In the genomic region with DNA sequence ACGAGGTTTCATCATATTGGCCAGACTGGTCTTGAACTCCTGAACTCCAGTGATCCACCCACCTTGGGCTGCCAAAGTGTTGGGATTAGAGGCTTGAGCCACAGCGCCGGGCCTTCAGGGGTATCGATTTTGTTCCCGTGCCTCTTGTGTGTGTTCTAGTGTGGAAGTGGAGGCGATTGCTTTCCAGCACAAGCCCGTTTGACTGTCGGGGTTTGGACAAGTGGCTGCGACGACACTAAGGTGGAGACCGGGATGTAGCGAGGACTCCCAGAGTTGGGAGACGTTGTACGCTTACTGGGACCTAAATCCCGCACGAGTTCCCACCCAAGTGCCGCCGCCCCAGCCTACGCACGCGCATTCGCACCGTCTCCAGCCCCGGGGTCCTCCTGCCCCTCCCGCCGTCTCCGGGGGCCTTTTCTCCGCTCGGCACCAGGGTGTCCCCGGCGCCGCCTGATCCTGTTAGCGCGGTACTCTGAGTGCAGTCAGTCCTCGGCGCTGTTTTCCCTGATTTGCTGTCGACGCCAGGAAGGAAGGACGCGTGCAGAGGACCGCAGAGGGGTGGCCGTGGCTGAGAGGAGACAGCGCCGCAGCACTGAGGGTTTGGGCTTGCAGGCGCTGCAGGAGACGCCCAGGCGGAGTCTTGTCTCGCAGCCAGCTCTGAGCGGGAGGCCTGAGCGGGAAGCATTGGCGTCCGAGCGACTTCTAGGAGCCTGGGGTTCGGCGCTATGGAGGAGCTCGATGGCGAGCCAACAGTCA, we compare ENCODE assay signal across 8 cellular contexts. TPM values are rescaled to one million over a fixed set of nuclear protein-coding genes. Genes with fewer than 3 reads are reported as not detected.
DNase-seq lines count a peak whose midpoint lies in the region; ATAC-seq and TF ChIP-seq lines count a peak whose summit lies in the region.

Gene NUP85, plus strand, starts transcription at position 643 of the 756 bp plus-strand sequence. Its CDS starts 83 bp downstream, at position 726.

- H3K4me3 Mint-ChIP-seq in Caco-2 (ENCODE audit: unreplicated experiment) = peak within 1 kb of the TSS; percentile 87
- H3K4me3 Mint-ChIP-seq in activated T-cell treated with anti-CD3 and anti-CD28 coated beads, Interleukin-2, amount 50 U/mL, for 24 hours = peak within 1 kb of the TSS; percentile 97

- peak within 1 kb of the TSS; percentile 100 for H3K27ac Mint-ChIP-seq in Caco-2 (ENCODE audit: unreplicated experiment)
- peak within 1 kb of the TSS; percentile 100 for H3K27ac Mint-ChIP-seq in activated T-cell treated with anti-CD3 and anti-CD28 coated beads, Interleukin-2, amount 50 U/mL, for 24 hours

- DNase-seq in Caco-2 = peak; percentile 98
- peak; percentile 89 for DNase-seq in KG1 (lab: John Stamatoyannopoulos, UW)
- DNase-seq in activated T-cell treated with anti-CD3 and anti-CD28 coated beads, Interleukin-2, amount 50 U/mL, for 24 hours = peak; percentile 96
- peak; percentile 96 for DNase-seq in stimulated activated CD8-positive, alpha-beta memory T cell treated with anti-CD3 and anti-CD28 coated beads, Interleukin-4, amount 100 ng/mL, for 48 hours

- H3K36me3 ChIP-seq in Caco-2 (ENCODE audit: control insufficient read depth, insufficient read depth, low read length) (peaks cover 2% of the 10 kb centered on the region), esophagus (ENCODE audit: control insufficient read depth in 2 of 2, insufficient read depth in 2 of 2, low read length in 1 of 2) (peaks cover 0 to 2% of the 10 kb centered on the region in 2 donors), mucosa of stomach (ENCODE audit: control insufficient read depth, insufficient read depth, low read length) (no peaks in the 10 kb centered on the region)

- H3K9me3 Mint-ChIP-seq in Caco-2 (ENCODE audit: unreplicated experiment) = no peaks in the 10 kb centered on the region
- H3K9me3 Mint-ChIP-seq in activated T-cell treated with anti-CD3 and anti-CD28 coated beads, Interleukin-2, amount 50 U/mL, for 24 hours = no peaks in the 10 kb centered on the region

- CTCF ChIA-PET in Caco-2 (lab: Charles Lee) = interaction anchor here (0.6 to 1.8 kb wide), 3 partner anchors 16 to 91 kb away, joined by 3 to 9 read pairs (median 7); no protein-coding TSS in a partner anchor

- H3K36me3 Mint-ChIP-seq in Caco-2 (ENCODE audit: insufficient read depth, unreplicated experiment) = peaks cover 40% of the 10 kb centered on the region
- peaks cover 44% of the 10 kb centered on the region for H3K36me3 Mint-ChIP-seq in activated T-cell treated with anti-CD3 and anti-CD28 coated beads, Interleukin-2, amount 50 U/mL, for 24 hours (ENCODE audit: low read depth)

- TF ChIP-seq CTCF in Caco-2 (IDR thresholded peaks at IDR 0.05; ENCODE audit: insufficient read depth in 1 of 2, low read depth in 1 of 2, low read length in 1 of 2, severe bottlenecking in 1 of 2, unreplicated experiment in 1 of 2) = no peak

- peak within 1 kb of the TSS; percentile 90 for H3K9ac ChIP-seq in mucosa of stomach (ENCODE audit: low read length)

- H3K27me3 ChIP-seq in Caco-2 (replicated peaks; ENCODE audit: control insufficient read depth, insufficient read depth, low read length) (no peaks in the 10 kb centered on the region), esophagus (ENCODE audit: control insufficient read depth in 1 of 2, insufficient read depth in 2 of 2, low read length in 2 of 2) (no peaks in the 10 kb centered on the region), mucosa of stomach (ENCODE audit: control insufficient read depth, insufficient read depth, low read length) (no peaks in the 10 kb centered on the region)

- WGBS in esophagus, 2 donors = 0% methylated on average over 55 to 57 of the region's 57 CpGs

- BruUV-seq in Caco-2 (replicated peaks; lab: Mats Ljungman, UMichigan) = no TSS peak

- H3K4me1 ChIP-seq in Caco-2 (peaks cover 11% of the 10 kb centered on the region; the same call in 1 of the 2 replicates), esophagus (ENCODE audit: control insufficient read depth in 2 of 2, insufficient read depth in 2 of 2, low read length in 1 of 2) (no peaks in the 10 kb centered on the region), mucosa of stomach (ENCODE audit: control insufficient read depth, insufficient read depth, low read length) (peaks cover 8% of the 10 kb centered on the region)

- H3K27ac ChIP-seq in esophagus (ENCODE audit: low read depth in 2 of 2, low read length in 1 of 2) = peak within 1 kb of the TSS; percentile 95 to 100

- intact Hi-C loops in Caco-2 (cut with micrococcal nuclease; ENCODE audit: unreplicated experiment) = no loop called here

- POLR2A ChIA-PET in Caco-2 (lab: Charles Lee) = interaction anchor here (1.1 to 1.2 kb wide), 3 partner anchors 65 to 117 kb away, joined by 3 to 4 read pairs (median 4); partner anchors contain the start of gene MIF4GD

- H3K4me1 Mint-ChIP-seq in Caco-2 (ENCODE audit: low read depth, unreplicated experiment) = peaks cover 6% of the 10 kb centered on the region
- H3K4me1 Mint-ChIP-seq in activated T-cell treated with anti-CD3 and anti-CD28 coated beads, Interleukin-2, amount 50 U/mL, for 24 hours (ENCODE audit: low read depth) = peaks cover 32% of the 10 kb centered on the region

- H3K4me3 ChIP-seq in Caco-2 (ENCODE audit: low read depth, low read length) = peak within 1 kb of the TSS; percentile 92
- H3K4me3 ChIP-seq in esophagus (ENCODE audit: low read depth in 1 of 2, low read length in 2 of 2) = peak within 1 kb of the TSS; percentile 93 to 94
- peak within 1 kb of the TSS; percentile 85 for H3K4me3 ChIP-seq in mucosa of stomach (ENCODE audit: low read length)

- peak; percentile 67 for ATAC-seq in GM21528 (IDR thresholded peaks at IDR 0.05; ENCODE audit: low FRiP score, unreplicated experiment)

- H3K9me3 ChIP-seq in Caco-2 (no peaks in the 10 kb centered on the region), esophagus (ENCODE audit: control insufficient read depth in 2 of 2, insufficient read depth in 1 of 2, low read depth in 1 of 2, low read length in 1 of 2) (no peaks in the 10 kb centered on the region), mucosa of stomach (ENCODE audit: control insufficient read depth, low read length) (no peaks in the 10 kb centered on the region)

- no peaks in the 10 kb centered on the region for H3K27me3 Mint-ChIP-seq in Caco-2 (ENCODE audit: insufficient read depth, unreplicated experiment)
- H3K27me3 Mint-ChIP-seq in activated T-cell treated with anti-CD3 and anti-CD28 coated beads, Interleukin-2, amount 50 U/mL, for 24 hours = no peaks in the 10 kb centered on the region

TF ChIP-seq in PFSK-1, 5 proteins besides CTCF, POLR2A, EP300 and RAD21:
- peak; percentile 67 for TF ChIP-seq TAF1 (IDR thresholded peaks at IDR 0.05; ENCODE audit: borderline replicate concordance, insufficient read depth, low read length)
- peak; percentile 93 for TF ChIP-seq POLR2AphosphoS5 (IDR thresholded peaks at IDR 0.05; ENCODE audit: low read depth, low read length)
- TF ChIP-seq REST (IDR thresholded peaks at IDR 0.05; ENCODE audit: insufficient read depth in 1 of 2, low read depth in 2 of 2, low read length in 2 of 2) = 0 out of 4 replicates have a peak, but pooled peaks of 1 of the 2 experiments have one; percentile 13
- TF ChIP-seq SIN3A (IDR thresholded peaks at IDR 0.05; ENCODE audit: borderline replicate concordance, insufficient read depth, low read length) = peak; percentile 81; the same call in 1 of the 2 replicates
- TF ChIP-seq FOXP2 (optimal IDR thresholded peaks at IDR 0.05; ENCODE audit: borderline replicate concordance, extremely low read depth, extremely low read length, insufficient read depth) = no peak

RNA-seq across cellular contexts. Expression of gene NUP85, which starts in this region (rescaled TPM):
- total RNA-seq in Caco-2 (2022) = 119 and 142 TPM in 2 replicates
- 107 TPM for polyA plus RNA-seq in PFSK-1 (2012; ENCODE audit: insufficient read length, low read depth)
- polyA plus RNA-seq in esophagus = 10 to 100 TPM; 31.1 to 37.1 TPM

Comparison
In these comparisons a context has a peak if more than half of its experiments do, and no peak if none do; other contexts are left out.
1. Peak in every context shown above with its lines: DNase-seq, ATAC-seq, H3K4me3 ChIP-seq and H3K27ac ChIP-seq.